14 cellular contexts compared by ENCODE assay signal in the genomic region with DNA sequence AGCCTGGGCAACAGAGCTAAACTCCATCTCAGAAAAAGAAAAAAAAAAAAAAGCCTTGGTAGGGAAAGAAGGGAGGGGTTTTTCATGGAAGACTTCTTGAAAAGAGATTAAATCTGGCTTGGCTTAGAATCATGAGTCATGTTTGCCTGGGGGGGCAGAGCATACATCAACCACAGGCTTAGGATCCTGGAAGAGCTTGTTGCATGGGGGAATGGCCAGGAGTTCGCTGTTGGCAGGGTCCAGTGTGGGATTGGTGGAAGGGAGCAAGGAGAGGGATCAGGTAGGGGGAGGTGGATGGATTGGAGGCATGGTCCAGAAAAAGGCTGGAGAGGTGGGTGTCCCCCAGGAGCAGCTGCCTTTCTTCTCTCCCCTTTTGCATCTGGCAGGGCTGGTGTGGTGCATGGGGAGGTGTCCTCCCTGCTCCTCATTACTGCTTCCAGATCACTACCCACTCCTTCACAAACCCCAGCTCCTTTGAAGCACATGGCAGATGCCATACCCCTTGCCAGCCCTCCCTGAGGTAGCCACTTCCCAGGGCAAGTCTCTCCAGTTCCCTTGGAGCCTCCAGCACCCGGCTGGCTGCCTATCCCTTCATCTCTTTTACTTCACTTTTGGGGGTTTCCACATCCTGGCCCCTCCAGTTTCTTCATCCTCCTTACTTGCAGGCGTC. TPM values are rescaled to one million over a fixed set of nuclear protein-coding genes. Genes with fewer than 3 reads are reported as not detected.
DNase-seq lines count a peak whose midpoint lies in the region; FAIRE-seq and TF ChIP-seq lines count a peak whose summit lies in the region.
"Had no signal": no experiment of that assay in that cellular context is flagged by ENCODE, and none has a peak within 500 bp of the region (broad histone marks: within the 10 kb centered on the region; RNA-seq: fewer than 3 reads in every experiment).

No MANE protein-coding gene starts in this region.

- H2BK15ac ChIP-seq in neuronal stem cell (ENCODE audit: low read length), result no peak overlapping the region

- H3F3A ChIP-seq in GM23248 (ENCODE audit: insufficient read depth), result peaks cover 6% of the 10 kb centered on the region

- TF ChIP-seq CTCF in RWPE1 (conservative IDR thresholded peaks at IDR 0.05; ENCODE audit: low read depth) (no peak), progenitor cell of endocrine pancreas (IDR thresholded peaks at IDR 0.05; ENCODE audit: unreplicated experiment) (no peak), esophagus squamous epithelium (IDR thresholded peaks at IDR 0.05) (no peak), kidney (IDR thresholded peaks at IDR 0.05; ENCODE audit: borderline replicate concordance, extremely low read depth, insufficient read depth) (no peak)

- H2AFZ ChIP-seq in GM23248, result no peak overlapping the region
- no peak overlapping the region for H2AFZ ChIP-seq in neuronal stem cell (ENCODE audit: low read length)
- H2AFZ ChIP-seq: parathyroid adenoma had no signal

- in situ Hi-C loops in GM23248 (cut with MboI), result no loop called here

- peak; percentile 75 for DNase-seq in GM23248
- peak; percentile 31 for DNase-seq in RWPE1 (ENCODE audit: low spot score)
- peak; percentile 20 for DNase-seq in epithelial cell of prostate (ENCODE audit: low read depth, low spot score)
- no peak for DNase-seq in progenitor cell of endocrine pancreas (ENCODE audit: low spot score, unreplicated experiment)
- no peak for DNase-seq in neuronal stem cell (ENCODE audit: low spot score)
- DNase-seq in esophagus squamous epithelium (lab: John Stamatoyannopoulos, UW), result no peak
- no peak for DNase-seq in kidney
- DNase-seq in cerebellum (ENCODE audit: low spot score), result no peak
- DNase-seq: activated CD8-positive, alpha-beta memory T cell treated with anti-CD3 and anti-CD28 coated beads, Interleukin-2, amount 50 U/mL, for 48 hours; Calu3; gastrocnemius medialis; left ventricle myocardium inferior; NCI-H1092 had no signal

- no peak overlapping the region for H3K27ac Mint-ChIP-seq in progenitor cell of endocrine pancreas

- no peaks in the 10 kb centered on the region for H3K27me3 ChIP-seq in GM23248 (replicated peaks; ENCODE audit: insufficient read depth)
- H3K27me3 ChIP-seq in neuronal stem cell (ENCODE audit: control insufficient read depth in 3 of 3, insufficient read depth in 3 of 3, low read depth in 1 of 3, low read length in 3 of 3), result no peaks in the 10 kb centered on the region
- H3K27me3 ChIP-seq in esophagus squamous epithelium, result peaks cover 0 to 1% (median 0%) of the 10 kb centered on the region in 4 donors
- H3K27me3 ChIP-seq: gastrocnemius medialis had no signal

- H3K4me1 Mint-ChIP-seq in progenitor cell of endocrine pancreas (ENCODE audit: low read depth), result peaks cover 10% of the 10 kb centered on the region

- H3K18ac ChIP-seq in neuronal stem cell (ENCODE audit: low read length), result no peak overlapping the region

- no peak for TF ChIP-seq POLR2A in esophagus squamous epithelium (IDR thresholded peaks at IDR 0.05)

- peaks cover 63% of the 10 kb centered on the region for H3K79me2 ChIP-seq in GM23248 (ENCODE audit: insufficient read depth)

- POLR2A ChIA-PET in RWPE1 (lab: Yijun Ruan, JAX; ENCODE audit: low non-redundant PET), result interaction anchor here (0.7 kb wide), 1 partner anchor 264 kb away, joined by 4 read pairs; a partner anchor contains a TSS

- H3K79me1 ChIP-seq in neuronal stem cell (ENCODE audit: low read depth, low read length), result peaks cover 5% of the 10 kb centered on the region

- no peak overlapping the region for H3K23ac ChIP-seq in neuronal stem cell (ENCODE audit: low read depth, low read length, poor library complexity)

- H3K14ac ChIP-seq in neuronal stem cell (ENCODE audit: low read length), result no peak overlapping the region

- H3K4me2 ChIP-seq in GM23248 (ENCODE audit: unreplicated experiment) (peak overlapping the region; percentile 95), neuronal stem cell (ENCODE audit: insufficient read depth, low read length, poor library complexity, severe bottlenecking) (no peak overlapping the region)

- H4K8ac ChIP-seq in neuronal stem cell (ENCODE audit: low read depth, low read length), result no peak overlapping the region

- H2BK5ac ChIP-seq in neuronal stem cell (ENCODE audit: low read length), result no peak overlapping the region

- H3K4ac ChIP-seq in neuronal stem cell (ENCODE audit: low read length), result no peak overlapping the region

- no peaks in the 10 kb centered on the region for H3K9me3 ChIP-seq in GM23248 (ENCODE audit: low read depth)
- H3K9me3 ChIP-seq in neuronal stem cell (replicated peaks in 1 of 2; ENCODE audit: control insufficient read depth in 2 of 2, insufficient read depth in 1 of 2, low read depth in 1 of 2, low read length in 2 of 2), result peaks cover 0 to 2% of the 10 kb centered on the region in 2 donors
- H3K9me3 ChIP-seq in esophagus squamous epithelium, result no peaks in the 10 kb centered on the region
- H3K9me3 ChIP-seq in kidney (ENCODE audit: control insufficient read depth in 1 of 2, low read length in 2 of 2), result no peaks in the 10 kb centered on the region
- H3K9me3 ChIP-seq: gastrocnemius medialis, left ventricle myocardium inferior had no signal

- peaks cover 25% of the 10 kb centered on the region for H3K4me1 ChIP-seq in GM23248 (ENCODE audit: insufficient read depth)
- peaks cover 2 to 5% of the 10 kb centered on the region in 2 donors for H3K4me1 ChIP-seq in neuronal stem cell (ENCODE audit: control insufficient read depth in 2 of 2, insufficient read depth in 1 of 2, low read depth in 1 of 2, low read length in 2 of 2)
- peaks cover 6 to 33% (median 18%) of the 10 kb centered on the region in 3 donors for H3K4me1 ChIP-seq in esophagus squamous epithelium
- H3K4me1 ChIP-seq in kidney (ENCODE audit: control insufficient read depth in 1 of 2, insufficient read depth in 1 of 2, low read depth in 1 of 2, low read length in 2 of 2), result peaks cover 5 to 6% of the 10 kb centered on the region in 2 donors

- CTCF ChIA-PET in RWPE1 (lab: Yijun Ruan, JAX), result interaction anchor here (0.6 to 0.7 kb wide), 3 partner anchors 82 to 476 kb away, joined by 3 read pairs; no protein-coding TSS in a partner anchor

- peaks cover 16% of the 10 kb centered on the region for H3K36me3 Mint-ChIP-seq in progenitor cell of endocrine pancreas (ENCODE audit: insufficient read depth)

- H3K36me3 ChIP-seq in GM23248 (ENCODE audit: low read depth), result no peaks in the 10 kb centered on the region
- H3K36me3 ChIP-seq in neuronal stem cell (replicated peaks in 1 of 2; ENCODE audit: control insufficient read depth in 2 of 2, insufficient read depth in 2 of 2, low read length in 2 of 2), result peaks cover 11 to 38% of the 10 kb centered on the region in 2 donors
- no peaks in the 10 kb centered on the region for H3K36me3 ChIP-seq in esophagus squamous epithelium
- no peaks in the 10 kb centered on the region for H3K36me3 ChIP-seq in kidney (ENCODE audit: control insufficient read depth in 1 of 2, insufficient read depth in 2 of 2, low read length in 2 of 2)
- H3K36me3 ChIP-seq: gastrocnemius medialis, left ventricle myocardium inferior had no signal

- H4K91ac ChIP-seq in neuronal stem cell (ENCODE audit: low read depth, low read length, poor library complexity), result no peak overlapping the region

- H3K9ac ChIP-seq in GM23248 (no peak overlapping the region), neuronal stem cell (ENCODE audit: low read depth, low read length, poor library complexity) (no peak overlapping the region), kidney (ENCODE audit: low read length in 2 of 2) (no peak overlapping the region)
- H3K9ac ChIP-seq: parathyroid adenoma had no signal

- H3K4me3 ChIP-seq in GM23248, result 0 out of 2 replicates have a peak overlapping the region, but pooled peaks have one; percentile 90
- no peak overlapping the region for H3K4me3 ChIP-seq in neuronal stem cell (ENCODE audit: low read length in 2 of 2)
- no peak overlapping the region for H3K4me3 ChIP-seq in esophagus squamous epithelium
- no peak overlapping the region for H3K4me3 ChIP-seq in kidney (ENCODE audit: low read length in 2 of 2)
- H3K4me3 ChIP-seq: gastrocnemius medialis, left ventricle myocardium inferior had no signal

- FAIRE-seq in kidney (lab: Jason Lieb, UNC), result no peak

- no peaks in the 10 kb centered on the region for H3K27me3 Mint-ChIP-seq in progenitor cell of endocrine pancreas

- intact Hi-C loops in esophagus squamous epithelium (cut with DNase I) (no loop called here), kidney (cut with DNase I) (no loop called here)

- H4K20me1 ChIP-seq in GM23248 (ENCODE audit: insufficient read depth), result no peaks in the 10 kb centered on the region

- no peaks in the 10 kb centered on the region for H3K9me3 Mint-ChIP-seq in progenitor cell of endocrine pancreas (ENCODE audit: low read depth)

- 89 to 94% methylated on average over 3 of the region's 3 CpGs for WGBS in GM23248 (ENCODE audit: low coverage in 1 of 2, low lambda C conversion rate in 2 of 2, missing lambda C conversion rate in 2 of 2), 2 experiments
- WGBS in neuronal stem cell (ENCODE audit: extremely low coverage in 2 of 2, insufficient read length in 2 of 2, insufficient replicate concordance in 1 of 2), 2 donors, result no CpG with 5 or more reads among the region's 3 CpGs
- 40 to 60% methylated on average over 3 of the region's 3 CpGs for WGBS in esophagus squamous epithelium, 2 donors

- peak overlapping the region; percentile 14 for H3K4me3 Mint-ChIP-seq in progenitor cell of endocrine pancreas (ENCODE audit: low read depth)

- no peaks in the 10 kb centered on the region for H3K9me2 ChIP-seq in GM23248 (ENCODE audit: insufficient read depth)

- no peak overlapping the region for H2BK12ac ChIP-seq in neuronal stem cell (ENCODE audit: low read length)

- no peak overlapping the region for H2AK5ac ChIP-seq in neuronal stem cell (ENCODE audit: low read depth, low read length)

- no peak overlapping the region for H2BK120ac ChIP-seq in neuronal stem cell (ENCODE audit: low read depth, low read length)

- H3K27ac ChIP-seq in GM23248 (no peak overlapping the region), RWPE1 (no peak overlapping the region), epithelial cell of prostate (no peak overlapping the region), neuronal stem cell (replicated peaks; ENCODE audit: low read length) (no peak overlapping the region), esophagus squamous epithelium (no peak overlapping the region), kidney (ENCODE audit: low read depth in 2 of 2, low read length in 2 of 2) (no peak overlapping the region)
- H3K27ac ChIP-seq: gastrocnemius medialis, left ventricle myocardium inferior, parathyroid adenoma had no signal

RNA-seq across cellular contexts. Expression of a gene that starts 2.5 kb away (rescaled TPM):
- 15.1 and 17.7 TPM in 2 replicates for total RNA-seq in GM23248 (2014; rRNA removed; shearing (Covaris generic))
- 17.3 and 17.7 TPM in 2 replicates for polyA plus RNA-seq in GM23248 (2016; fragmentation: Nextera tagmentation; extraction: Ambion mirVana)
- total RNA-seq in progenitor cell of endocrine pancreas, result 40.8 and 41.3 TPM in 2 replicates
- polyA plus RNA-seq in neuronal stem cell (2013, experiment 1 of 2), result 24.2 TPM
- polyA plus RNA-seq in neuronal stem cell (2013, experiment 2 of 2), result 22.8 TPM
- total RNA-seq in esophagus squamous epithelium, result 10 to 100 TPM in 1 of 4 donors, 1 to 10 TPM in 3; 2.1 to 13.9 (median 3.9) TPM
- 18.2 TPM for total RNA-seq in kidney
- polyA plus RNA-seq in kidney (ENCODE audit: insufficient read depth, low read depth, low replicate concordance), result 7.3 TPM
- total RNA-seq in cerebellum, result 27.7 TPM

Comparison
In these comparisons a context has a peak if more than half of its experiments do, and no peak if none do; other contexts are left out.
1. DNase-seq: peak in GM23248 (single experiment), RWPE1 (single experiment) and epithelial cell of prostate (single experiment); none in progenitor cell of endocrine pancreas (single experiment), neuronal stem cell (single experiment), esophagus squamous epithelium (single experiment), kidney (single experiment) and cerebellum (single experiment).